In the genomic region with DNA sequence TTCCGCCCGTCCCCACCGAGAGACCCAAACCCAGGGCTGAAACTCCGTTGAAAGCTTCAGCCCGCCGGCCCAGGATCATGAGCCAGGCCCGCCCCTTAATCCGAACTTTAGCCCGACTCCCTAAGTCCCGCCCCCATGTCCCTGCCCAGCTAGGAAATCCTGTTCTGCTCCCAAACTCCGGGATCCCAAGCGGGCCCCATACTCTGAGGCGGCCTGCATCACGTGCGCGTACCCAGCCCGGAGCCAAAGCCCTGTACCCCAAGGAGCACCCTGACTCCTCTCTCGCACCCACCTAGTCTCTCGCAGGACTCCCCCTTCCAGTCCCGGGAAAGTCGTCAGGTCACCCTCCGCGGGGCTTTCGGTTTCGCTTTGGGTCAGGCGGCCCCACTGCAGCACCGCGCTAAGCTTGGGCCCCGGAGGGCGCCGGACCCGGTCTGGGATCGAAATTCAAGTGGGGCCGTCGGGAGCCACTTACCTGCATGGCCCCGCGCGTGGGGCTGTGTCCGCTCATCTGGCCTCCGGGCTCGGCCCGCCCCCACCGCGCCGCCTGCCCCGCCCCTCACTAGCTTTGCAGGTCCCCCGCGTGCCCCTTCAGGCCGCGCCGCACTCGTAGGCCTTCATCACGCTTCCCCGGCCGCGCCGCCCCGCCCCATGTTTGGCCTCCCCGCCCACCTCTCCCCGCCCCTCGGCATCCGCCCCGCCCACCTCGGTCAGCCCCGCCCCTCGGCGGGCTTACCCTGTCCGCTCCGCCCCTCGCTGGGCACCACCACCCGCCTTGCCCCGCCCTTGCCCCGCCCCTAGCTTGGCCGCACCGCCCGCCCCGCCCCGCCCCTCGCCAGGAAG, we compare ENCODE assay signal across 1 cellular context.
A peak's percentile ranks its signal among the peaks of the same experiment; 100 is the strongest.
TF ChIP-seq lines count a peak whose summit lies in the region.

A gene (minus strand): TSS at position 629 of the 843 bp plus-strand sequence. CDS start 118 bp downstream, at position 511.

TF ChIP-seq in GM12878, 131 proteins besides CTCF, POLR2A, EP300 and RAD21 (continued from another document and continues in another):
- TF ChIP-seq, protein P1, sequence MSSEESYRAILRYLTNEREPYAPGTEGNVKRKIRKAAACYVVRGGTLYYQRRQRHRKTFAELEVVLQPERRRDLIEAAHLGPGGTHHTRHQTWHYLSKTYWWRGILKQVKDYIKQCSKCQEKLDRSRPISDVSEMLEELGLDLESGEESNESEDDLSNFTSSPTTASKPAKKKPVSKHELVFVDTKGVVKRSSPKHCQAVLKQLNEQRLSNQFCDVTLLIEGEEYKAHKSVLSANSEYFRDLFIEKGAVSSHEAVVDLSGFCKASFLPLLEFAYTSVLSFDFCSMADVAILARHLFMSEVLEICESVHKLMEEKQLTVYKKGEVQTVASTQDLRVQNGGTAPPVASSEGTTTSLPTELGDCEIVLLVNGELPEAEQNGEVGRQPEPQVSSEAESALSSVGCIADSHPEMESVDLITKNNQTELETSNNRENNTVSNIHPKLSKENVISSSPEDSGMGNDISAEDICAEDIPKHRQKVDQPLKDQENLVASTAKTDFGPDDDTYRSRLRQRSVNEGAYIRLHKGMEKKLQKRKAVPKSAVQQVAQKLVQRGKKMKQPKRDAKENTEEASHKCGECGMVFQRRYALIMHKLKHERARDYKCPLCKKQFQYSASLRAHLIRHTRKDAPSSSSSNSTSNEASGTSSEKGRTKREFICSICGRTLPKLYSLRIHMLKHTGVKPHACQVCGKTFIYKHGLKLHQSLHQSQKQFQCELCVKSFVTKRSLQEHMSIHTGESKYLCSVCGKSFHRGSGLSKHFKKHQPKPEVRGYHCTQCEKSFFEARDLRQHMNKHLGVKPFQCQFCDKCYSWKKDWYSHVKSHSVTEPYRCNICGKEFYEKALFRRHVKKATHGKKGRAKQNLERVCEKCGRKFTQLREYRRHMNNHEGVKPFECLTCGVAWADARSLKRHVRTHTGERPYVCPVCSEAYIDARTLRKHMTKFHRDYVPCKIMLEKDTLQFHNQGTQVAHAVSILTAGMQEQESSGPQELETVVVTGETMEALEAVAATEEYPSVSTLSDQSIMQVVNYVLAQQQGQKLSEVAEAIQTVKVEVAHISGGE (CRISPR knock-in tag; IDR thresholded peaks at IDR 0.05): no peak
- TF ChIP-seq, protein P2, sequence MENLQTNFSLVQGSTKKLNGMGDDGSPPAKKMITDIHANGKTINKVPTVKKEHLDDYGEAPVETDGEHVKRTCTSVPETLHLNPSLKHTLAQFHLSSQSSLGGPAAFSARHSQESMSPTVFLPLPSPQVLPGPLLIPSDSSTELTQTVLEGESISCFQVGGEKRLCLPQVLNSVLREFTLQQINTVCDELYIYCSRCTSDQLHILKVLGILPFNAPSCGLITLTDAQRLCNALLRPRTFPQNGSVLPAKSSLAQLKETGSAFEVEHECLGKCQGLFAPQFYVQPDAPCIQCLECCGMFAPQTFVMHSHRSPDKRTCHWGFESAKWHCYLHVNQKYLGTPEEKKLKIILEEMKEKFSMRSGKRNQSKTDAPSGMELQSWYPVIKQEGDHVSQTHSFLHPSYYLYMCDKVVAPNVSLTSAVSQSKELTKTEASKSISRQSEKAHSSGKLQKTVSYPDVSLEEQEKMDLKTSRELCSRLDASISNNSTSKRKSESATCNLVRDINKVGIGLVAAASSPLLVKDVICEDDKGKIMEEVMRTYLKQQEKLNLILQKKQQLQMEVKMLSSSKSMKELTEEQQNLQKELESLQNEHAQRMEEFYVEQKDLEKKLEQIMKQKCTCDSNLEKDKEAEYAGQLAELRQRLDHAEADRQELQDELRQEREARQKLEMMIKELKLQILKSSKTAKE (IDR thresholded peaks at IDR 0.05; ENCODE audit: low read depth, poor library complexity, severe bottlenecking): no peak
- no peak for TF ChIP-seq CEBPB (IDR thresholded peaks at IDR 0.05; ENCODE audit: borderline replicate concordance in 1 of 2, low read depth in 2 of 2, low read length in 2 of 2)
- TF ChIP-seq, protein P3, sequence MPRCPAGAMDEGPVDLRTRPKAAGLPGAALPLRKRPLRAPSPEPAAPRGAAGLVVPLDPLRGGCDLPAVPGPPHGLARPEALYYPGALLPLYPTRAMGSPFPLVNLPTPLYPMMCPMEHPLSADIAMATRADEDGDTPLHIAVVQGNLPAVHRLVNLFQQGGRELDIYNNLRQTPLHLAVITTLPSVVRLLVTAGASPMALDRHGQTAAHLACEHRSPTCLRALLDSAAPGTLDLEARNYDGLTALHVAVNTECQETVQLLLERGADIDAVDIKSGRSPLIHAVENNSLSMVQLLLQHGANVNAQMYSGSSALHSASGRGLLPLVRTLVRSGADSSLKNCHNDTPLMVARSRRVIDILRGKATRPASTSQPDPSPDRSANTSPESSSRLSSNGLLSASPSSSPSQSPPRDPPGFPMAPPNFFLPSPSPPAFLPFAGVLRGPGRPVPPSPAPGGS (IDR thresholded peaks at IDR 0.05; ENCODE audit: borderline replicate concordance, insufficient read depth, low read depth, low read length, poor library complexity, severe bottlenecking): no peak
- no peak for TF ChIP-seq SUPT20H (IDR thresholded peaks at IDR 0.05; ENCODE audit: borderline replicate concordance, control insufficient read depth, low read depth, low read length)
- TF ChIP-seq BCL11A (IDR thresholded peaks at IDR 0.05; ENCODE audit: low read depth, low read length): no peak
- TF ChIP-seq YBX1 (IDR thresholded peaks at IDR 0.05): no peak
- TF ChIP-seq ZZZ3 (IDR thresholded peaks at IDR 0.05; ENCODE audit: control insufficient read depth, insufficient read length, low read depth): no peak
- TF ChIP-seq ATF7 (IDR thresholded peaks at IDR 0.05; ENCODE audit: low read depth): peak; percentile 31; the same call in 1 of the 2 replicates
- TF ChIP-seq, protein P4, sequence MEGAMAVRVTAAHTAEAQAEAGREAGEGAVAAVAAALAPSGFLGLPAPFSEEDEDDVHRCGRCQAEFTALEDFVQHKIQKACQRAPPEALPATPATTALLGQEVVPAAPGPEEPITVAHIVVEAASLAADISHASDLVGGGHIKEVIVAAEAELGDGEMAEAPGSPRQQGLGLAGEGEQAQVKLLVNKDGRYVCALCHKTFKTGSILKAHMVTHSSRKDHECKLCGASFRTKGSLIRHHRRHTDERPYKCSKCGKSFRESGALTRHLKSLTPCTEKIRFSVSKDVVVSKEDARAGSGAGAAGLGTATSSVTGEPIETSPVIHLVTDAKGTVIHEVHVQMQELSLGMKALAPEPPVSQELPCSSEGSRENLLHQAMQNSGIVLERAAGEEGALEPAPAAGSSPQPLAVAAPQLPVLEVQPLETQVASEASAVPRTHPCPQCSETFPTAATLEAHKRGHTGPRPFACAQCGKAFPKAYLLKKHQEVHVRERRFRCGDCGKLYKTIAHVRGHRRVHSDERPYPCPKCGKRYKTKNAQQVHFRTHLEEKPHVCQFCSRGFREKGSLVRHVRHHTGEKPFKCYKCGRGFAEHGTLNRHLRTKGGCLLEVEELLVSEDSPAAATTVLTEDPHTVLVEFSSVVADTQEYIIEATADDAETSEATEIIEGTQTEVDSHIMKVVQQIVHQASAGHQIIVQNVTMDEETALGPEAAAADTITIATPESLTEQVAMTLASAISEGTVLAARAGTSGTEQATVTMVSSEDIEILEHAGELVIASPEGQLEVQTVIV (IDR thresholded peaks at IDR 0.05; ENCODE audit: borderline replicate concordance, partially characterized antibody): no peak
- TF ChIP-seq, protein P5, sequence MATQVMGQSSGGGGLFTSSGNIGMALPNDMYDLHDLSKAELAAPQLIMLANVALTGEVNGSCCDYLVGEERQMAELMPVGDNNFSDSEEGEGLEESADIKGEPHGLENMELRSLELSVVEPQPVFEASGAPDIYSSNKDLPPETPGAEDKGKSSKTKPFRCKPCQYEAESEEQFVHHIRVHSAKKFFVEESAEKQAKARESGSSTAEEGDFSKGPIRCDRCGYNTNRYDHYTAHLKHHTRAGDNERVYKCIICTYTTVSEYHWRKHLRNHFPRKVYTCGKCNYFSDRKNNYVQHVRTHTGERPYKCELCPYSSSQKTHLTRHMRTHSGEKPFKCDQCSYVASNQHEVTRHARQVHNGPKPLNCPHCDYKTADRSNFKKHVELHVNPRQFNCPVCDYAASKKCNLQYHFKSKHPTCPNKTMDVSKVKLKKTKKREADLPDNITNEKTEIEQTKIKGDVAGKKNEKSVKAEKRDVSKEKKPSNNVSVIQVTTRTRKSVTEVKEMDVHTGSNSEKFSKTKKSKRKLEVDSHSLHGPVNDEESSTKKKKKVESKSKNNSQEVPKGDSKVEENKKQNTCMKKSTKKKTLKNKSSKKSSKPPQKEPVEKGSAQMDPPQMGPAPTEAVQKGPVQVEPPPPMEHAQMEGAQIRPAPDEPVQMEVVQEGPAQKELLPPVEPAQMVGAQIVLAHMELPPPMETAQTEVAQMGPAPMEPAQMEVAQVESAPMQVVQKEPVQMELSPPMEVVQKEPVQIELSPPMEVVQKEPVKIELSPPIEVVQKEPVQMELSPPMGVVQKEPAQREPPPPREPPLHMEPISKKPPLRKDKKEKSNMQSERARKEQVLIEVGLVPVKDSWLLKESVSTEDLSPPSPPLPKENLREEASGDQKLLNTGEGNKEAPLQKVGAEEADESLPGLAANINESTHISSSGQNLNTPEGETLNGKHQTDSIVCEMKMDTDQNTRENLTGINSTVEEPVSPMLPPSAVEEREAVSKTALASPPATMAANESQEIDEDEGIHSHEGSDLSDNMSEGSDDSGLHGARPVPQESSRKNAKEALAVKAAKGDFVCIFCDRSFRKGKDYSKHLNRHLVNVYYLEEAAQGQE (IDR thresholded peaks at IDR 0.05; ENCODE audit: low read depth, low read length): no peak
- TF ChIP-seq, protein P6, sequence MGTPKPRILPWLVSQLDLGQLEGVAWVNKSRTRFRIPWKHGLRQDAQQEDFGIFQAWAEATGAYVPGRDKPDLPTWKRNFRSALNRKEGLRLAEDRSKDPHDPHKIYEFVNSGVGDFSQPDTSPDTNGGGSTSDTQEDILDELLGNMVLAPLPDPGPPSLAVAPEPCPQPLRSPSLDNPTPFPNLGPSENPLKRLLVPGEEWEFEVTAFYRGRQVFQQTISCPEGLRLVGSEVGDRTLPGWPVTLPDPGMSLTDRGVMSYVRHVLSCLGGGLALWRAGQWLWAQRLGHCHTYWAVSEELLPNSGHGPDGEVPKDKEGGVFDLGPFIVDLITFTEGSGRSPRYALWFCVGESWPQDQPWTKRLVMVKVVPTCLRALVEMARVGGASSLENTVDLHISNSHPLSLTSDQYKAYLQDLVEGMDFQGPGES (IDR thresholded peaks at IDR 0.05): no peak
- peak; percentile 44 for TF ChIP-seq KLF5 (IDR thresholded peaks at IDR 0.05; ENCODE audit: partially characterized antibody)
- TF ChIP-seq, protein P7, sequence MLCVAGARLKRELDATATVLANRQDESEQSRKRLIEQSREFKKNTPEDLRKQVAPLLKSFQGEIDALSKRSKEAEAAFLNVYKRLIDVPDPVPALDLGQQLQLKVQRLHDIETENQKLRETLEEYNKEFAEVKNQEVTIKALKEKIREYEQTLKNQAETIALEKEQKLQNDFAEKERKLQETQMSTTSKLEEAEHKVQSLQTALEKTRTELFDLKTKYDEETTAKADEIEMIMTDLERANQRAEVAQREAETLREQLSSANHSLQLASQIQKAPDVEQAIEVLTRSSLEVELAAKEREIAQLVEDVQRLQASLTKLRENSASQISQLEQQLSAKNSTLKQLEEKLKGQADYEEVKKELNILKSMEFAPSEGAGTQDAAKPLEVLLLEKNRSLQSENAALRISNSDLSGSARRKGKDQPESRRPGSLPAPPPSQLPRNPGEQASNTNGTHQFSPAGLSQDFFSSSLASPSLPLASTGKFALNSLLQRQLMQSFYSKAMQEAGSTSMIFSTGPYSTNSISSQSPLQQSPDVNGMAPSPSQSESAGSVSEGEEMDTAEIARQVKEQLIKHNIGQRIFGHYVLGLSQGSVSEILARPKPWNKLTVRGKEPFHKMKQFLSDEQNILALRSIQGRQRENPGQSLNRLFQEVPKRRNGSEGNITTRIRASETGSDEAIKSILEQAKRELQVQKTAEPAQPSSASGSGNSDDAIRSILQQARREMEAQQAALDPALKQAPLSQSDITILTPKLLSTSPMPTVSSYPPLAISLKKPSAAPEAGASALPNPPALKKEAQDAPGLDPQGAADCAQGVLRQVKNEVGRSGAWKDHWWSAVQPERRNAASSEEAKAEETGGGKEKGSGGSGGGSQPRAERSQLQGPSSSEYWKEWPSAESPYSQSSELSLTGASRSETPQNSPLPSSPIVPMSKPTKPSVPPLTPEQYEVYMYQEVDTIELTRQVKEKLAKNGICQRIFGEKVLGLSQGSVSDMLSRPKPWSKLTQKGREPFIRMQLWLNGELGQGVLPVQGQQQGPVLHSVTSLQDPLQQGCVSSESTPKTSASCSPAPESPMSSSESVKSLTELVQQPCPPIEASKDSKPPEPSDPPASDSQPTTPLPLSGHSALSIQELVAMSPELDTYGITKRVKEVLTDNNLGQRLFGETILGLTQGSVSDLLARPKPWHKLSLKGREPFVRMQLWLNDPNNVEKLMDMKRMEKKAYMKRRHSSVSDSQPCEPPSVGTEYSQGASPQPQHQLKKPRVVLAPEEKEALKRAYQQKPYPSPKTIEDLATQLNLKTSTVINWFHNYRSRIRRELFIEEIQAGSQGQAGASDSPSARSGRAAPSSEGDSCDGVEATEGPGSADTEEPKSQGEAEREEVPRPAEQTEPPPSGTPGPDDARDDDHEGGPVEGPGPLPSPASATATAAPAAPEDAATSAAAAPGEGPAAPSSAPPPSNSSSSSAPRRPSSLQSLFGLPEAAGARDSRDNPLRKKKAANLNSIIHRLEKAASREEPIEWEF (IDR thresholded peaks at IDR 0.05; ENCODE audit: insufficient replicate concordance, low read depth, low read length): no peak
- TF ChIP-seq, protein P8, sequence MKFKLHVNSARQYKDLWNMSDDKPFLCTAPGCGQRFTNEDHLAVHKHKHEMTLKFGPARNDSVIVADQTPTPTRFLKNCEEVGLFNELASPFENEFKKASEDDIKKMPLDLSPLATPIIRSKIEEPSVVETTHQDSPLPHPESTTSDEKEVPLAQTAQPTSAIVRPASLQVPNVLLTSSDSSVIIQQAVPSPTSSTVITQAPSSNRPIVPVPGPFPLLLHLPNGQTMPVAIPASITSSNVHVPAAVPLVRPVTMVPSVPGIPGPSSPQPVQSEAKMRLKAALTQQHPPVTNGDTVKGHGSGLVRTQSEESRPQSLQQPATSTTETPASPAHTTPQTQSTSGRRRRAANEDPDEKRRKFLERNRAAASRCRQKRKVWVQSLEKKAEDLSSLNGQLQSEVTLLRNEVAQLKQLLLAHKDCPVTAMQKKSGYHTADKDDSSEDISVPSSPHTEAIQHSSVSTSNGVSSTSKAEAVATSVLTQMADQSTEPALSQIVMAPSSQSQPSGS (IDR thresholded peaks at IDR 0.05; ENCODE audit: low read length): no peak
- TF ChIP-seq HDAC6 (IDR thresholded peaks at IDR 0.05; ENCODE audit: unreplicated experiment): no peak
- no peak for TF ChIP-seq ETV6 (conservative IDR thresholded peaks at IDR 0.05 in 1 of 2, IDR thresholded peaks at IDR 0.05 in 1 of 2; ENCODE audit: borderline replicate concordance in 1 of 2, low read depth in 1 of 2)
- no peak for TF ChIP-seq EZH2 (IDR thresholded peaks at IDR 0.05; ENCODE audit: borderline replicate concordance, control insufficient read depth, low read depth, low read length)
- TF ChIP-seq NRF1 (conservative IDR thresholded peaks at IDR 0.05; ENCODE audit: low read depth, low read length): no peak
- TF ChIP-seq SMARCA5 (IDR thresholded peaks at IDR 0.05): no peak
- TF ChIP-seq NR2F1 (conservative IDR thresholded peaks at IDR 0.05): peak; percentile 69
- TF ChIP-seq, protein P9, sequence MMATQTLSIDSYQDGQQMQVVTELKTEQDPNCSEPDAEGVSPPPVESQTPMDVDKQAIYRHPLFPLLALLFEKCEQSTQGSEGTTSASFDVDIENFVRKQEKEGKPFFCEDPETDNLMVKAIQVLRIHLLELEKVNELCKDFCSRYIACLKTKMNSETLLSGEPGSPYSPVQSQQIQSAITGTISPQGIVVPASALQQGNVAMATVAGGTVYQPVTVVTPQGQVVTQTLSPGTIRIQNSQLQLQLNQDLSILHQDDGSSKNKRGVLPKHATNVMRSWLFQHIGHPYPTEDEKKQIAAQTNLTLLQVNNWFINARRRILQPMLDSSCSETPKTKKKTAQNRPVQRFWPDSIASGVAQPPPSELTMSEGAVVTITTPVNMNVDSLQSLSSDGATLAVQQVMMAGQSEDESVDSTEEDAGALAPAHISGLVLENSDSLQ (IDR thresholded peaks at IDR 0.05): no peak
